1 cellular context compared by ENCODE assay signal in genomic region chr15:36177590-36178281, GRCh38.
TF ChIP-seq lines count a peak whose summit lies in the region.

No MANE protein-coding gene starts in this region.

TF ChIP-seq in liver, 16 proteins besides CTCF, POLR2A, EP300 and RAD21 (continued from another document):
- TF ChIP-seq ATF3 (IDR thresholded peaks at IDR 0.05) (peak; percentile 26), NR2F2 (IDR thresholded peaks at IDR 0.05) (peak; percentile 50), JUND (IDR thresholded peaks at IDR 0.05) (peak; percentile 42 to 77), FOXA2 (IDR thresholded peaks at IDR 0.05) (peak; percentile 91), HNF4G (IDR thresholded peaks at IDR 0.05) (no peak), GABPA (IDR thresholded peaks at IDR 0.05 in 1 of 2, conservative IDR thresholded peaks at IDR 0.05 in 1 of 2) (peak in 1 of 2 donors; percentile 50), FOXA1 (IDR thresholded peaks at IDR 0.05) (peak; percentile 86), MAX (IDR thresholded peaks at IDR 0.05) (peak; percentile 81), ZBTB33 (IDR thresholded peaks at IDR 0.05) (no peak), TAF1 (conservative IDR thresholded peaks at IDR 0.05) (no peak), RXRA (IDR thresholded peaks at IDR 0.05) (peak; percentile 69 to 87), EGR1 (IDR thresholded peaks at IDR 0.05; ENCODE audit: low read depth in 2 of 2) (peak in 1 of 2 donors; percentile 51), HNF4A (conservative IDR thresholded peaks at IDR 0.05) (peak; percentile 67 to 77), YY1 (IDR thresholded peaks at IDR 0.05) (peak; percentile 85)
